12 cellular contexts compared by ENCODE assay signal in genomic region chr7:7564323-7564780, GRCh38. TPM values are rescaled to one million over a fixed set of nuclear protein-coding genes. Genes with fewer than 3 reads are reported as not detected.
DNase-seq lines count a peak whose midpoint lies in the region; ATAC-seq and FAIRE-seq lines count a peak whose summit lies in the region.
"Had no signal": no experiment of that assay in that cellular context is flagged by ENCODE, and none has a peak within 500 bp of the region (broad histone marks: within the 10 kb centered on the region; RNA-seq: fewer than 3 reads in every experiment).

No MANE protein-coding gene starts in this region.

- in situ Hi-C loops in T47D (cut with HindIII; ENCODE audit: low pct_unique_long_range_greater_than_20kb, low sequenced_read_pairs): no loop called here

- WGBS in mesodermal cell (ENCODE audit: insufficient coverage in 2 of 2), 2 experiments: 79 to 85% methylated on average over 3 of the region's 3 CpGs

- no peak for FAIRE-seq in frontal cortex (lab: Jason Lieb, UNC)
- FAIRE-seq: endometrium had no signal

- H3K36me3 ChIP-seq in mesodermal cell (ENCODE audit: control insufficient read depth, insufficient read depth, low read length): peaks cover under 1% of the 10 kb centered on the region

- peaks cover 20% of the 10 kb centered on the region for H3K4me1 ChIP-seq in mesodermal cell (ENCODE audit: control insufficient read depth, insufficient read depth, low read length, poor library complexity, severe bottlenecking)

- H3K4me3 ChIP-seq in mesodermal cell (ENCODE audit: extremely low read depth, insufficient read depth, low read length, poor library complexity, severe bottlenecking): no peak overlapping the region
- H3K4me3 ChIP-seq: SK-N-MC had no signal

- H3K27ac ChIP-seq in mesodermal cell (ENCODE audit: low read depth, low read length, severe bottlenecking): peak overlapping the region; percentile 57
- H3K27ac ChIP-seq: SK-N-MC had no signal

- ATAC-seq in HG02571 (IDR thresholded peaks at IDR 0.05; ENCODE audit: unreplicated experiment): no peak

- no peaks in the 10 kb centered on the region for H3K9me3 ChIP-seq in mesodermal cell (ENCODE audit: control insufficient read depth, low read length)

- DNase-seq in DMS53 (lab: John Stamatoyannopoulos, UW): peak; percentile 28
- peak; percentile 86 for DNase-seq in NCI-H226
- peak; percentile 33 to 86 for DNase-seq in T47D (ENCODE audit: low read depth in 1 of 2, low spot score in 1 of 2)
- no peak for DNase-seq in NCI-H2029 treated with DMSO at 0.1 percent for 48 hours (lab: John Stamatoyannopoulos, UW)
- DNase-seq in frontal cortex (ENCODE audit: low spot score in 2 of 2): no peak
- DNase-seq in activated effector memory CD4-positive, alpha-beta T cell treated with anti-CD3 and anti-CD28 coated beads, Interleukin-2, amount 50 U/mL, for 16 hours: no peak
- DNase-seq: DMS79 treated with DMSO at 0.1 percent for 48 hours, NCI-H1105 had no signal

RNA-seq across cellular contexts. Expression of gene MIOS, which starts 2.3 kb away (rescaled TPM):
- 20.4 TPM for polyA plus RNA-seq in mesodermal cell (2013, experiment 1 of 2)
- 23.2 TPM for polyA plus RNA-seq in mesodermal cell (2013, experiment 2 of 2)
- total RNA-seq in frontal cortex: 72.2 TPM

RNA-seq across cellular contexts. Expression of gene COL28A1, which starts 28.7 kb away (rescaled TPM):
- polyA plus RNA-seq in mesodermal cell (2013, experiment 1 of 2): not detected
- polyA plus RNA-seq in mesodermal cell (2013, experiment 2 of 2): 0.40 TPM
- 0.82 TPM for total RNA-seq in frontal cortex

Comparison
In these comparisons a context has a peak if more than half of its experiments do, and no peak if none do; other contexts are left out.
1. DNase-seq: peak in DMS53 (single experiment), NCI-H226 (single experiment) and T47D (2 of 2); none in NCI-H2029 treated with DMSO at 0.1 percent for 48 hours (single experiment), frontal cortex (0 of 2) and activated effector memory CD4-positive, alpha-beta T cell treated with anti-CD3 and anti-CD28 coated beads, Interleukin-2, amount 50 U/mL, for 16 hours (single experiment).